9 cellular contexts compared by ENCODE assay signal in the genomic region with DNA sequence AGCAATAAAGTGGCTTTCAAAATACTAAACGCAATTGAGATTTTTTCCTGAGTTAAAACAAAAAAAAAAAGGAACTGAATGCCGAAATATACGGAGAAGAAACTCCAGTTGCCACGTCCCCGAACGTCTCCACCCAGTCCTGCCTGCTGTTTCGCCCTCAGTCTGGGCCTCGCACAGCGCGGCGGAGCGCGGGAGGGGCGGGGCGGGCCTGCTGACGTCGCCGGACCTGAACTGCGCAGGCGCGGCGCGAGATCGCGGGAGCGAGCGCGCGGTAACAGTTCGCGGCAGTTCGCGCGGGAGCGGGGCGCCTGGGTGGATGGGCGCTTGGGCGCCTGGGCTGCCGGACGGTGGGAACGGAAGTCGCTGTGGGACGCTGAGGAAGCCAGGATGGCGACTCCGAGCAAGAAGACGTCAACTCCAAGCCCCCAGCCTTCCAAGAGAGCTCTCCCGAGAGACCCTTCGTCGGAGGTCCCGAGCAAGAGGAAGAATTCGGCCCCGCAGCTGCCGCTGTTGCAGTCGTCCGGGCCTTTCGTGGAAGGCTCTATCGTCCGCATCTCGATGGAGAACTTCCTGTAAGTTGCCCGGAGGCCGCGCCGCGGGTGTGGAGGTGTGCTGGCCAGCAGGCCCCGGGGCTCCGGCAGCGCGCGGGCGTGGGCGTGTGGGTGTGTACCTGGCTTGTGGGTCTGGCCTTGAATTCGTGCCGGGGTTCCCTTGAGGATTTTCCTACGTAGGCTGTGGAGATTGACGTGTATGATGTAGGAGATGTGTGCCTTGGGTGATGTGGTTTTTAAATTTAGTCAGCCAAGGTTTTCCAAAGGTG. TPM values are rescaled to one million over a fixed set of nuclear protein-coding genes. Genes with fewer than 3 reads are reported as not detected.
A peak's percentile ranks its signal among the peaks of the same experiment; 100 is the strongest.
DNase-seq lines count a peak whose midpoint lies in the region; ATAC-seq, FAIRE-seq and TF ChIP-seq lines count a peak whose summit lies in the region.
"Had no signal": no experiment of that assay in that cellular context is flagged by ENCODE, and none has a peak within 500 bp of the region (broad histone marks: within the 10 kb centered on the region; RNA-seq: fewer than 3 reads in every experiment).

A gene (plus strand): TSS at position 287 of the 820 bp plus-strand sequence. CDS start 101 bp downstream, at position 388.

- peak within 1 kb of the TSS; percentile 84 for H3K4me2 ChIP-seq in keratinocyte (ENCODE audit: control insufficient read depth, extremely low read depth, insufficient read depth, low read depth, low read length)

- peaks cover 59% of the 10 kb centered on the region for H3K4me1 ChIP-seq in keratinocyte (ENCODE audit: control insufficient read depth, extremely low read depth, insufficient read depth, low read length)

- H2AFZ ChIP-seq in keratinocyte (ENCODE audit: control insufficient read depth, low read length) = peak within 1 kb of the TSS; percentile 75

- peak within 1 kb of the TSS; percentile 84 to 93 (median 90) for H3K4me3 ChIP-seq in keratinocyte (ENCODE audit: control insufficient read depth in 2 of 3, extremely low read depth in 1 of 3, insufficient read depth in 2 of 3, low read depth in 1 of 3, low read length in 3 of 3)

- H3K9ac ChIP-seq in keratinocyte (ENCODE audit: control insufficient read depth, extremely low read depth, insufficient read depth, low read length) = peak within 1 kb of the TSS; percentile 97

- H3K79me2 ChIP-seq in keratinocyte (ENCODE audit: control insufficient read depth, insufficient read depth, low read length) = peaks cover 48% of the 10 kb centered on the region

- no peaks in the 10 kb centered on the region for H3K9me3 ChIP-seq in keratinocyte (ENCODE audit: control insufficient read depth, low read depth, low read length)

- H3K27me3 ChIP-seq in keratinocyte (ENCODE audit: control insufficient read depth, extremely low read depth, insufficient read depth, low read length) = no peaks in the 10 kb centered on the region

- no peak for FAIRE-seq in keratinocyte (lab: Jason Lieb, UNC)
- FAIRE-seq: endometrium had no signal

- no peaks in the 10 kb centered on the region for H3K9me1 ChIP-seq in keratinocyte (ENCODE audit: control insufficient read depth, extremely low read depth, insufficient read depth, low read length)

- DNase-seq in Ammon's horn (ENCODE audit: low spot score) = peak; percentile 94
- peak; percentile 76 for DNase-seq in GM19238 (ENCODE audit: insufficient read length, low spot score)
- peak; percentile 77 for DNase-seq in NCI-H510A (lab: John Stamatoyannopoulos, UW)
- DNase-seq in activated CD4-positive, alpha-beta T cell treated with anti-CD3 and anti-CD28 coated beads for 1 hour = peak; percentile 86
- peak; percentile 57 to 69 for DNase-seq in cerebellar nuclear complex (lab: John Stamatoyannopoulos, UW)
- peak; percentile 61 for DNase-seq in keratinocyte (ENCODE audit: low read depth, low spot score)
- DNase-seq in stimulated activated CD4-positive, alpha-beta T cell treated with anti-CD3 and anti-CD28 coated beads, Interleukin-12 subunit alpha, Interleukin-12 subunit beta, amount 100 ng/mL, for 48 hours (ENCODE audit: low read depth in 2 of 3, low spot score in 1 of 3) = peak; percentile 79 to 83 (median 83)

- H3K27ac ChIP-seq in keratinocyte (ENCODE audit: control insufficient read depth, insufficient read depth, low read length) = peak within 1 kb of the TSS; percentile 96

- no peak for TF ChIP-seq CTCF in keratinocyte (optimal IDR thresholded peaks at IDR 0.05 in 1 of 3, IDR thresholded peaks at IDR 0.05 in 1 of 3, conservative IDR thresholded peaks at IDR 0.05 in 1 of 3; ENCODE audit: extremely low read depth in 1 of 3, insufficient read depth in 2 of 3, low read length in 3 of 3)

- peak; percentile 85 for ATAC-seq in HG03439 (IDR thresholded peaks at IDR 0.05; ENCODE audit: unreplicated experiment)

- H4K20me1 ChIP-seq in keratinocyte (ENCODE audit: control insufficient read depth, extremely low read depth, insufficient read depth, low read length) = peaks cover 4% of the 10 kb centered on the region

- dilution Hi-C loops in keratinocyte (cut with MboI; ENCODE audit: extremely low pct_ligation_motif_present, low sequenced_read_pairs) = no loop called here

- peaks cover 0 to 9% of the 10 kb centered on the region in 2 experiments for H3K36me3 ChIP-seq in keratinocyte (ENCODE audit: control insufficient read depth in 2 of 2, extremely low read depth in 1 of 2, insufficient read depth in 2 of 2, low read length in 2 of 2)

RNA-seq across cellular contexts. Expression of the gene that starts here (rescaled TPM):
- polyA plus RNA-seq in keratinocyte = 8.1 to 16.5 TPM (median 9.1 TPM) in 3 replicates
- polyA plus RNA-seq in keratinocyte (2011; ENCODE audit: low read depth) = 22.1 TPM
- polyA plus RNA-seq in keratinocyte (2011; cell fraction: cytosol; rRNA removed) = 4.5 and 8.3 TPM in 2 replicates
- polyA plus RNA-seq in keratinocyte (2011; cell fraction: nucleus; rRNA removed) = 13.5 and 46.8 TPM in 2 replicates
- polyA plus RNA-seq in keratinocyte (2012; ENCODE audit: low replicate concordance) = 7.0 and 11.9 TPM in 2 replicates
- 1.6 to 13.8 TPM (median 3.8 TPM) in 3 replicates for polyA minus RNA-seq in keratinocyte
- 6.7 TPM for polyA minus RNA-seq in keratinocyte (2011; cell fraction: cytosol; rRNA and poly(A)+ RNA removed)
- 11.0 and 24.7 TPM in 2 replicates for polyA minus RNA-seq in keratinocyte (2011; cell fraction: nucleus; rRNA and poly(A)+ RNA removed)

Comparison
In these comparisons a context has a peak if more than half of its experiments do, and no peak if none do; other contexts are left out.
1. Peak in every context shown above with its lines: DNase-seq, ATAC-seq, H3K4me3 ChIP-seq and H3K27ac ChIP-seq.